ENCODE assay signal across 18 cellular contexts in genomic region chr5:90297045-90297764, GRCh38.
DNase-seq lines count a peak whose midpoint lies in the region; ATAC-seq, FAIRE-seq and TF ChIP-seq lines count a peak whose summit lies in the region.
"Had no signal": no experiment of that assay in that cellular context is flagged by ENCODE, and none has a peak within 500 bp of the region (broad histone marks: within the 10 kb centered on the region; RNA-seq: fewer than 3 reads in every experiment).

No MANE protein-coding gene starts in this region.

- H2AK5ac ChIP-seq in H9 (ENCODE audit: insufficient read length, low read length) (no peak overlapping the region), H1 (ENCODE audit: low read depth, low read length) (no peak overlapping the region; the same call in 1 of the 2 replicates)

- ATAC-seq in PC-3 (peak; percentile 27), HG02798 (IDR thresholded peaks at IDR 0.05; ENCODE audit: poor library complexity, unreplicated experiment) (no peak)
- ATAC-seq: CD8-positive, alpha-beta T cell; Right ventricle myocardium inferior had no signal

- no peaks in the 10 kb centered on the region for H3K9me2 ChIP-seq in PC-3 (replicated peaks; ENCODE audit: low read length)

- no TSS peak for BruUV-seq in PC-3 (replicated peaks; lab: Mats Ljungman, UMichigan)

- no peak for TF ChIP-seq CTCF in H9 (conservative IDR thresholded peaks at IDR 0.05)
- no peak for TF ChIP-seq CTCF in PC-3 (conservative IDR thresholded peaks at IDR 0.05; ENCODE audit: low read depth, low read length)
- TF ChIP-seq CTCF in H1 (IDR thresholded peaks at IDR 0.05; ENCODE audit: control extremely low read depth in 1 of 3, insufficient read depth in 1 of 3, low read depth in 1 of 3, low read length in 3 of 3) = no peak
- TF ChIP-seq CTCF in progenitor cell of endocrine pancreas (IDR thresholded peaks at IDR 0.05; ENCODE audit: unreplicated experiment) = no peak

- CTCF ChIA-PET in PC-3 (lab: Charles Lee) (interaction anchor here (0.6 kb wide), 2 partner anchors 16 to 35 kb away, joined by 3 to 5 read pairs; no protein-coding TSS in a partner anchor), H1 (lab: Charles Lee; ENCODE audit: partially characterized antibody) (interaction anchor here (1.0 to 1.2 kb wide), 4 partner anchors 10 to 142 kb away, joined by 3 to 4 read pairs (median 4); no protein-coding TSS in a partner anchor)

- H3K56ac ChIP-seq in H9 (ENCODE audit: insufficient read length, low read depth, low read length) (no peak overlapping the region), H1 (replicated peaks; ENCODE audit: insufficient read length, low read depth, low read length) (no peak overlapping the region)

- H3F3A ChIP-seq in PC-3 (ENCODE audit: low read length, unreplicated experiment) = no peaks in the 10 kb centered on the region

- no peak overlapping the region for H4K91ac ChIP-seq in H9 (ENCODE audit: insufficient read length, low read depth, low read length)
- no peak overlapping the region for H4K91ac ChIP-seq in H1 (replicated peaks; ENCODE audit: insufficient read length, low read length)

- H2BK5ac ChIP-seq in H9 (ENCODE audit: insufficient read length, low read length) (no peak overlapping the region), H1 (ENCODE audit: low read depth, low read length) (no peak overlapping the region)

- H3K4me1 Mint-ChIP-seq in H9 (peaks cover 27 to 32% of the 10 kb centered on the region in 2 experiments), progenitor cell of endocrine pancreas (ENCODE audit: low read depth) (peaks cover 34% of the 10 kb centered on the region)

- H3T11ph ChIP-seq in H9 (ENCODE audit: low read length) = no peak overlapping the region

- H2AFZ ChIP-seq in H9 (ENCODE audit: low read length) (no peak overlapping the region), PC-3 (ENCODE audit: low read length) (no peak overlapping the region), H1 (ENCODE audit: low read length) (no peak overlapping the region)

- 0 out of 4 replicates have a peak, but pooled peaks of 1 of the 2 experiments have one; percentile 3 for TF ChIP-seq RAD21 in H1 (IDR thresholded peaks at IDR 0.05 in 1 of 2, conservative IDR thresholded peaks at IDR 0.05 in 1 of 2; ENCODE audit: low read depth in 2 of 2, low read length in 2 of 2)

- no peaks in the 10 kb centered on the region; the same call in 1 of the 2 replicates for H3K27me3 Mint-ChIP-seq in H9 (ENCODE audit: low read depth)
- H3K27me3 Mint-ChIP-seq in progenitor cell of endocrine pancreas = no peaks in the 10 kb centered on the region

- H3K36me3 Mint-ChIP-seq in H9 (ENCODE audit: insufficient read depth in 1 of 3, low read depth in 3 of 3) (no peaks in the 10 kb centered on the region), progenitor cell of endocrine pancreas (ENCODE audit: insufficient read depth) (peaks cover 6% of the 10 kb centered on the region)
- H3K36me3 Mint-ChIP-seq: CD8-positive, alpha-beta T cell had no signal

- H3K4me2 ChIP-seq in H9 (ENCODE audit: insufficient read depth, insufficient read length, low read length) (no peak overlapping the region), PC-3 (ENCODE audit: low read length) (no peak overlapping the region), H1 (ENCODE audit: insufficient read depth in 1 of 2, low read depth in 2 of 2, low read length in 2 of 2) (peak overlapping the region in 1 of 2 experiments; percentile 14; a peak in 3 of 4 replicates)

- H4K5ac ChIP-seq in H9 (ENCODE audit: insufficient read length, low read depth, low read length) = no peak overlapping the region
- no peak overlapping the region for H4K5ac ChIP-seq in H1 (ENCODE audit: insufficient read length, low read depth, low read length)

- H4K8ac ChIP-seq in H9 (replicated peaks; ENCODE audit: insufficient read length, low read depth, low read length) = no peak overlapping the region
- H4K8ac ChIP-seq in H1 (ENCODE audit: extremely low read depth, insufficient read depth, low read length) = no peak overlapping the region

- H3K27ac ChIP-seq in H9 (ENCODE audit: insufficient read length, low read depth, low read length) = no peak overlapping the region
- no peak overlapping the region for H3K27ac ChIP-seq in PC-3 (ENCODE audit: low read length)
- H3K27ac ChIP-seq in H1 (ENCODE audit: low read depth, low read length) = no peak overlapping the region
- H3K27ac ChIP-seq: Peyer's patch had no signal

- DNase-seq in H9 (peak; percentile 37), PC-3 (no peak), H1 (ENCODE audit: low read depth in 1 of 2, low spot score in 2 of 2) (no peak), progenitor cell of endocrine pancreas (ENCODE audit: low spot score, unreplicated experiment) (no peak), globus pallidus (ENCODE audit: low spot score) (no peak)
- DNase-seq in stimulated activated CD4-positive, alpha-beta T cell treated with anti-CD3 and anti-CD28 coated beads, Interleukin-2, amount 100 ng/mL, for 24 hours = no peak
- DNase-seq: CD8-positive, alpha-beta T cell; DMS79; MV-4-11; NCI-H1436; NCI-H2081; NCI-H510A treated with DMSO at 0.1 percent for 48 hours; NCI-H82; Peyer's patch had no signal

- H4K20me1 ChIP-seq in H9 (ENCODE audit: control insufficient read depth, insufficient read depth, insufficient read length) (no peaks in the 10 kb centered on the region), PC-3 (ENCODE audit: low read length) (no peaks in the 10 kb centered on the region), H1 (replicated peaks in 1 of 2; ENCODE audit: control insufficient read depth in 1 of 2, insufficient read depth in 2 of 2, low read length in 2 of 2) (no peaks in the 10 kb centered on the region)

- H3K9ac ChIP-seq in H9 (ENCODE audit: extremely low read depth, insufficient read length, low read length) (no peak overlapping the region), PC-3 (ENCODE audit: low read length) (no peak overlapping the region), H1 (replicated peaks in 1 of 4; ENCODE audit: extremely low read depth in 1 of 4, low read depth in 3 of 4, low read length in 3 of 4) (no peak overlapping the region)

- no peaks in the 10 kb centered on the region for H3K36me3 ChIP-seq in PC-3 (ENCODE audit: low read depth, low read length)
- no peaks in the 10 kb centered on the region for H3K36me3 ChIP-seq in H1 (ENCODE audit: control insufficient read depth in 2 of 4, insufficient read depth in 4 of 4, low read length in 3 of 4)
- H3K36me3 ChIP-seq: Peyer's patch had no signal

- no peak for TF ChIP-seq POLR2A in H1 (IDR thresholded peaks at IDR 0.05; ENCODE audit: control extremely low read depth in 1 of 2, low read depth in 2 of 2, low read length in 2 of 2)

- H3K9me3 ChIP-seq in H9 (ENCODE audit: control insufficient read depth, low read depth, low read length) = no peaks in the 10 kb centered on the region
- H3K9me3 ChIP-seq in PC-3 (ENCODE audit: low read length) = no peaks in the 10 kb centered on the region
- no peaks in the 10 kb centered on the region for H3K9me3 ChIP-seq in H1 (ENCODE audit: insufficient read depth in 2 of 2, low read depth in 1 of 2, low read length in 1 of 2)
- H3K9me3 ChIP-seq: Peyer's patch had no signal

- peaks cover 11% of the 10 kb centered on the region; the same call in 1 of the 2 replicates for H3K4me1 ChIP-seq in H9 (ENCODE audit: insufficient read depth, low read length)
- H3K4me1 ChIP-seq in PC-3 (ENCODE audit: insufficient read depth, low read length) = peaks cover 10% of the 10 kb centered on the region; the same call in 1 of the 2 replicates
- peaks cover 0 to 4% (median 2%) of the 10 kb centered on the region in 4 experiments; a peak in 2 of 7 replicates for H3K4me1 ChIP-seq in H1 (replicated peaks in 1 of 4; ENCODE audit: control insufficient read depth in 3 of 4, insufficient read depth in 4 of 4, low read length in 3 of 4)
- H3K4me1 ChIP-seq: Peyer's patch had no signal

- H3K4me3 Mint-ChIP-seq in H9 (peak overlapping the region in 1 of 2 experiments; percentile 16; a peak in 2 of 5 replicates), progenitor cell of endocrine pancreas (ENCODE audit: low read depth) (no peak overlapping the region)
- H3K4me3 Mint-ChIP-seq: CD8-positive, alpha-beta T cell; IgD-negative memory B cell had no signal

- peak; percentile 90 for FAIRE-seq in H1 (lab: Jason Lieb, UNC)
- FAIRE-seq: GM19239 had no signal

- H3K27me3 ChIP-seq in H9 (ENCODE audit: insufficient read depth, low read length) (no peaks in the 10 kb centered on the region), PC-3 (ENCODE audit: low read length) (no peaks in the 10 kb centered on the region), H1 (replicated peaks in 1 of 4; ENCODE audit: control insufficient read depth in 3 of 4, extremely low read depth in 1 of 4, insufficient read depth in 3 of 4, low read length in 3 of 4) (no peaks in the 10 kb centered on the region; a peak in 1 of 7 replicates)
- H3K27me3 ChIP-seq: Peyer's patch had no signal

- no CpG with 5 or more reads among the region's 7 CpGs for whole genome bisulfite sequencing in H9 (ENCODE audit: extremely low coverage, insufficient read length, low lambda C conversion rate)
- WGBS in H1 (ENCODE audit: extremely low coverage in 1 of 2, insufficient coverage in 1 of 2, insufficient read length in 1 of 2, insufficient replicate concordance in 2 of 2, low coverage in 1 of 2, low lambda C conversion rate in 2 of 2, missing lambda C conversion rate in 1 of 2), 2 experiments = 43% methylated on average over 7 of the region's 7 CpGs; no CpG with 5 or more reads in 1 of the 2 experiments

- no peak overlapping the region for H3K4me3 ChIP-seq in PC-3 (ENCODE audit: low read length)
- no peak overlapping the region for H3K4me3 ChIP-seq in H1 (ENCODE audit: extremely low read depth in 1 of 4, insufficient read depth in 2 of 4, low read depth in 3 of 4, low read length in 4 of 4)
- H3K4me3 ChIP-seq: Peyer's patch had no signal

- POLR2A ChIA-PET in PC-3 (lab: Charles Lee; ENCODE audit: unreplicated experiment) (no interaction called here), H1 (lab: Charles Lee; ENCODE audit: partially characterized antibody) (no interaction called here)

- intact Hi-C loops in PC-3 (cut with micrococcal nuclease) = no loop called here

- H2BK20ac ChIP-seq in H9 (ENCODE audit: low read depth, low read length, poor library complexity, severe bottlenecking) (no peak overlapping the region), H1 (ENCODE audit: low read length) (no peak overlapping the region)

- H3K79me2 ChIP-seq in H9 (ENCODE audit: insufficient read depth, low read length) (no peaks in the 10 kb centered on the region), PC-3 (ENCODE audit: low read length) (no peaks in the 10 kb centered on the region), H1 (ENCODE audit: control insufficient read depth in 1 of 2, insufficient read depth in 2 of 2, low read length in 2 of 2) (no peaks in the 10 kb centered on the region)

- H3K23me2 ChIP-seq in H9 (ENCODE audit: insufficient read length, low read depth, low read length, poor library complexity, severe bottlenecking) (no peaks in the 10 kb centered on the region), H1 (ENCODE audit: low read depth, low read length) (no peaks in the 10 kb centered on the region)

- H3K18ac ChIP-seq in H9 (ENCODE audit: insufficient read length, low read depth, low read length) (no peak overlapping the region), H1 (ENCODE audit: extremely low read depth, low read length) (no peak overlapping the region)

- H3K4ac ChIP-seq in H9 (ENCODE audit: low read depth, low read length) (no peak overlapping the region), H1 (replicated peaks; ENCODE audit: insufficient read length, low read depth, low read length) (no peak overlapping the region)

- H2BK15ac ChIP-seq in H9 (ENCODE audit: low read depth, low read length) = no peak overlapping the region
- no peak overlapping the region for H2BK15ac ChIP-seq in H1 (ENCODE audit: low read length)

- H2BK12ac ChIP-seq in H9 (ENCODE audit: insufficient read length, low read depth, low read length) (no peak overlapping the region), H1 (ENCODE audit: low read depth, low read length) (no peak overlapping the region)

- H2BK120ac ChIP-seq in H9 (ENCODE audit: low read depth, low read length, poor library complexity, severe bottlenecking) (no peak overlapping the region), H1 (replicated peaks; ENCODE audit: low read depth, low read length) (no peak overlapping the region)

- H3K27ac Mint-ChIP-seq in H9 (no peak overlapping the region), progenitor cell of endocrine pancreas (peak overlapping the region; percentile 57)
- H3K27ac Mint-ChIP-seq: CD8-positive, alpha-beta T cell; IgD-negative memory B cell had no signal

- no peak for TF ChIP-seq EP300 in H1 (IDR thresholded peaks at IDR 0.05; ENCODE audit: borderline replicate concordance in 1 of 2, low read depth in 2 of 2, low read length in 2 of 2)

- H3K79me1 ChIP-seq in H9 (ENCODE audit: insufficient read depth, low read depth, low read length, poor library complexity, severe bottlenecking) = no peaks in the 10 kb centered on the region
- H3K79me1 ChIP-seq in H1 (ENCODE audit: low read depth, low read length) = no peaks in the 10 kb centered on the region

- H3K9me3 Mint-ChIP-seq in H9 = peaks cover 0 to 2% of the 10 kb centered on the region in 2 experiments; a peak in 1 of 5 replicates
- peaks cover 11% of the 10 kb centered on the region for H3K9me3 Mint-ChIP-seq in progenitor cell of endocrine pancreas (ENCODE audit: low read depth)
- H3K9me3 Mint-ChIP-seq: CD8-positive, alpha-beta T cell; IgD-negative memory B cell had no signal

- no peak overlapping the region for H3K14ac ChIP-seq in H9 (ENCODE audit: insufficient read depth, low read length)
- no peak overlapping the region for H3K14ac ChIP-seq in H1 (ENCODE audit: insufficient read length)

- H3K23ac ChIP-seq in H9 (ENCODE audit: insufficient read length, low read depth, low read length) = no peak overlapping the region
- H3K23ac ChIP-seq in H1 (ENCODE audit: insufficient read length) = no peak overlapping the region
